ENCODE assay signal across 18 cellular contexts in the genomic region with DNA sequence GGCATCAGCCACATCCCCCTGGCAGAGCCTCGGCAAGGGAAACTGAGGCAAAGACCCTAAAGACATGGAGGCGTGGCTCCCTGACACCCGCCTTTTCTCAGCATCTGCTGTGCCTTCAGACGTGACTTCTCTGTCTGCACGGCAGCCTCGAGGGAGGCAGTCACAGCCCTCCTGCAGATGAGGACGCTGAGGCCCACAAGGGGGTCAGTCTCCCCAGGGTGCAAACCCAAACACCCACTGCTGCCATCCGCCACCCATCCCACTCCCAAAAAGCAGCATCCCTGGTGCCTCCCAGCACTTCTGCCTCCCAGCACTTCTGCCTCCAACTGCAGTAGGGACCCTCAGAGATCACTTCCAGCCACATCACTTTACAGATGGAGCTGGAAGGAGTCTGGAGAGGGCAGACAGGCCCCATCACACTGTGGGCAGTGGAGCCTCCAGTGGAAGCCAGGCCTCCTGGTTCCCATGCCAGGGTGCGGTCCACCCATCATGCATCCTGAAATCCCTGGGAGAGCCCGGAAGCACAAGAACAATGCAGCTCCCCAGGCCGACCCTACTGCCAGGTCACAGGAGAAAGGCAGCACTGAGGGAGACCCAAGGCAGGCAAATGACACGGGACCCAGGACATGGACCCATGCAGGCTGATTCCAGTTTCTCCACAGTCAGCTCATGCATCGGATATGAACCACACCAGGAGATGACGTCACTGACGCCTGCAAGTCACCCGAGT. TPM values are rescaled to one million over a fixed set of nuclear protein-coding genes. Genes with fewer than 3 reads are reported as not detected.
DNase-seq lines count a peak whose midpoint lies in the region; ATAC-seq, FAIRE-seq and TF ChIP-seq lines count a peak whose summit lies in the region.
"Had no signal": no experiment of that assay in that cellular context is flagged by ENCODE, and none has a peak within 500 bp of the region (broad histone marks: within the 10 kb centered on the region; RNA-seq: fewer than 3 reads in every experiment).

No MANE protein-coding gene starts in this region.

- no peaks in the 10 kb centered on the region for H3K27me3 ChIP-seq in MM.1S (replicated peaks; ENCODE audit: insufficient read depth, low read length)
- H3K27me3 ChIP-seq: neural progenitor cell, tibial nerve had no signal

- TF ChIP-seq POLR2A in GM12891 (IDR thresholded peaks at IDR 0.05; ENCODE audit: low read depth, low read length): no peak

- no peak for DNase-seq in activated naive CD4-positive, alpha-beta T cell (lab: John Stamatoyannopoulos, UW)
- DNase-seq in MM.1S (no peak), glutamatergic neuron (no peak), substantia nigra (lab: John Stamatoyannopoulos, UW) (no peak), GM12891 (ENCODE audit: insufficient read length, low spot score) (no peak)
- no peak for DNase-seq in stimulated activated effector memory CD8-positive, alpha-beta T cell treated with anti-CD3 and anti-CD28 coated beads, Interleukin-12 subunit alpha, Interleukin-12 subunit beta, amount 100 ng/mL, for 72 hours (ENCODE audit: low spot score in 2 of 2)
- DNase-seq: EL, IMR-90, kidney, mesendoderm, NCI-H187 had no signal

- peaks cover 13% of the 10 kb centered on the region for H3K36me3 Mint-ChIP-seq in activated naive CD4-positive, alpha-beta T cell treated with anti-CD3 and anti-CD28 coated beads, Interleukin-2, amount 50 U/mL, for 24 hours
- H3K36me3 Mint-ChIP-seq in glutamatergic neuron (ENCODE audit: unreplicated experiment): no peaks in the 10 kb centered on the region
- peaks cover 63% of the 10 kb centered on the region for H3K36me3 Mint-ChIP-seq in stimulated activated effector memory CD8-positive, alpha-beta T cell treated with anti-CD3 and anti-CD28 coated beads, Interleukin-12 subunit alpha, Interleukin-12 subunit beta, amount 100 ng/mL, for 72 hours
- H3K36me3 Mint-ChIP-seq: neural progenitor cell had no signal

- H3K9ac ChIP-seq in MM.1S (ENCODE audit: low read length): no peak overlapping the region
- H3K9ac ChIP-seq: neural progenitor cell had no signal

- no peaks in the 10 kb centered on the region for H3K9me3 ChIP-seq in MM.1S (replicated peaks; ENCODE audit: insufficient read depth, low read length)
- H3K9me3 ChIP-seq: tibial nerve had no signal

- H3K4me1 ChIP-seq in MM.1S (ENCODE audit: low read length): peaks cover 43% of the 10 kb centered on the region
- H3K4me1 ChIP-seq: neural progenitor cell had no signal

- H4K20me1 ChIP-seq in MM.1S (ENCODE audit: insufficient read depth, low read length): no peaks in the 10 kb centered on the region

- no peak overlapping the region for H3K4me3 Mint-ChIP-seq in activated naive CD4-positive, alpha-beta T cell treated with anti-CD3 and anti-CD28 coated beads, Interleukin-2, amount 50 U/mL, for 24 hours
- no peak overlapping the region for H3K4me3 Mint-ChIP-seq in glutamatergic neuron (ENCODE audit: unreplicated experiment)
- no peak overlapping the region for H3K4me3 Mint-ChIP-seq in stimulated activated effector memory CD8-positive, alpha-beta T cell treated with anti-CD3 and anti-CD28 coated beads, Interleukin-12 subunit alpha, Interleukin-12 subunit beta, amount 100 ng/mL, for 72 hours
- H3K4me3 Mint-ChIP-seq: neural progenitor cell; stimulated activated memory B cell treated with anti-CD40 and anti-IgM and Interleukin-4, amounts not matched to agents 10 μg/mL and 1 μg/mL and 100 μg/mL, for 72 hours had no signal

- H3K4me3 ChIP-seq in MM.1S (ENCODE audit: low read length): peak overlapping the region; percentile 56; the same call in 1 of the 2 replicates
- H3K4me3 ChIP-seq: neural progenitor cell, tibial nerve had no signal

- peak overlapping the region; percentile 98 for H3K4me2 ChIP-seq in MM.1S (ENCODE audit: low read depth, low read length)
- H3K4me2 ChIP-seq: neural progenitor cell had no signal

- H3K27ac ChIP-seq in MM.1S (ENCODE audit: low read length): peak overlapping the region; percentile 91; the same call in 1 of the 2 replicates
- no peak overlapping the region for H3K27ac ChIP-seq in substantia nigra (ENCODE audit: low read depth, low read length, poor library complexity, severe bottlenecking)
- H3K27ac ChIP-seq: neural progenitor cell, tibial nerve had no signal

- FAIRE-seq in GM12891 (lab: Jason Lieb, UNC): no peak
- FAIRE-seq: astrocyte, H1, kidney had no signal

- H3K27ac Mint-ChIP-seq in activated naive CD4-positive, alpha-beta T cell treated with anti-CD3 and anti-CD28 coated beads, Interleukin-2, amount 50 U/mL, for 24 hours: peak overlapping the region; percentile 46
- peak overlapping the region; percentile 8 for H3K27ac Mint-ChIP-seq in glutamatergic neuron (ENCODE audit: unreplicated experiment)
- peak overlapping the region; percentile 64 for H3K27ac Mint-ChIP-seq in stimulated activated effector memory CD8-positive, alpha-beta T cell treated with anti-CD3 and anti-CD28 coated beads, Interleukin-12 subunit alpha, Interleukin-12 subunit beta, amount 100 ng/mL, for 72 hours
- H3K27ac Mint-ChIP-seq: neural progenitor cell had no signal

- no peaks in the 10 kb centered on the region for H3K9me2 ChIP-seq in MM.1S (replicated peaks; ENCODE audit: insufficient read depth, low read length)

- H3K9me3 Mint-ChIP-seq in activated naive CD4-positive, alpha-beta T cell treated with anti-CD3 and anti-CD28 coated beads, Interleukin-2, amount 50 U/mL, for 24 hours: no peaks in the 10 kb centered on the region
- H3K9me3 Mint-ChIP-seq in glutamatergic neuron (ENCODE audit: unreplicated experiment): peaks cover 11% of the 10 kb centered on the region
- H3K9me3 Mint-ChIP-seq in stimulated activated effector memory CD8-positive, alpha-beta T cell treated with anti-CD3 and anti-CD28 coated beads, Interleukin-12 subunit alpha, Interleukin-12 subunit beta, amount 100 ng/mL, for 72 hours: no peaks in the 10 kb centered on the region
- H3K9me3 Mint-ChIP-seq: neural progenitor cell; stimulated activated memory B cell treated with anti-CD40 and anti-IgM and Interleukin-4, amounts not matched to agents 10 μg/mL and 1 μg/mL and 100 μg/mL, for 72 hours had no signal

- no peak overlapping the region for H2AFZ ChIP-seq in MM.1S (ENCODE audit: low read length)
- H2AFZ ChIP-seq: neural progenitor cell had no signal

- no peak for TF ChIP-seq CTCF in MM.1S (IDR thresholded peaks at IDR 0.05; ENCODE audit: low read length)
- TF ChIP-seq CTCF in glutamatergic neuron (IDR thresholded peaks at IDR 0.05; ENCODE audit: partially characterized antibody, unreplicated experiment): no peak

- ATAC-seq in stimulated activated effector memory CD8-positive, alpha-beta T cell treated with anti-CD3 and anti-CD28 coated beads, Interleukin-12 subunit alpha, Interleukin-12 subunit beta, amount 100 ng/mL, for 72 hours: no peak
- ATAC-seq in HG03439 (IDR thresholded peaks at IDR 0.05; ENCODE audit: unreplicated experiment): no peak
- ATAC-seq: stimulated activated memory B cell treated with anti-CD40 and anti-IgM and Interleukin-4, amounts not matched to agents 10 μg/mL and 1 μg/mL and 100 μg/mL, for 72 hours had no signal

- peaks cover 35% of the 10 kb centered on the region for H3F3A ChIP-seq in MM.1S (ENCODE audit: insufficient read depth, low read length)

- no peaks in the 10 kb centered on the region for H3K79me2 ChIP-seq in MM.1S (ENCODE audit: low read length)

- H3K4me1 Mint-ChIP-seq in activated naive CD4-positive, alpha-beta T cell treated with anti-CD3 and anti-CD28 coated beads, Interleukin-2, amount 50 U/mL, for 24 hours: peaks cover 66% of the 10 kb centered on the region
- H3K4me1 Mint-ChIP-seq in glutamatergic neuron (ENCODE audit: low read depth, unreplicated experiment): peaks cover 18% of the 10 kb centered on the region
- H3K4me1 Mint-ChIP-seq in stimulated activated effector memory CD8-positive, alpha-beta T cell treated with anti-CD3 and anti-CD28 coated beads, Interleukin-12 subunit alpha, Interleukin-12 subunit beta, amount 100 ng/mL, for 72 hours: peaks cover 46% of the 10 kb centered on the region

- H3K27me3 Mint-ChIP-seq in activated naive CD4-positive, alpha-beta T cell treated with anti-CD3 and anti-CD28 coated beads, Interleukin-2, amount 50 U/mL, for 24 hours: no peaks in the 10 kb centered on the region
- peaks cover 3% of the 10 kb centered on the region for H3K27me3 Mint-ChIP-seq in glutamatergic neuron (ENCODE audit: unreplicated experiment)
- H3K27me3 Mint-ChIP-seq: stimulated activated memory B cell treated with anti-CD40 and anti-IgM and Interleukin-4, amounts not matched to agents 10 μg/mL and 1 μg/mL and 100 μg/mL, for 72 hours had no signal

- no peaks in the 10 kb centered on the region for H3K36me3 ChIP-seq in MM.1S (replicated peaks; ENCODE audit: insufficient read depth, low read length)
- H3K36me3 ChIP-seq: neural progenitor cell had no signal

TF ChIP-seq in GM12891, 5 proteins besides CTCF, POLR2A, EP300 and RAD21:
- no peak for TF ChIP-seq TAF1 (IDR thresholded peaks at IDR 0.05; ENCODE audit: low read depth, low read length)
- no peak for TF ChIP-seq PAX5 (IDR thresholded peaks at IDR 0.05; ENCODE audit: insufficient read depth, low read length, severe bottlenecking)
- TF ChIP-seq POU2F2 (IDR thresholded peaks at IDR 0.05; ENCODE audit: low read depth, low read length): no peak
- no peak for TF ChIP-seq SPI1 (IDR thresholded peaks at IDR 0.05; ENCODE audit: low read depth, low read length)
- no peak for TF ChIP-seq POLR2AphosphoS5 (IDR thresholded peaks at IDR 0.05; ENCODE audit: low read depth, low read length)

RNA-seq across cellular contexts. Expression of gene KDM8, which starts 23.8 kb away (rescaled TPM):
- total RNA-seq in glutamatergic neuron (ENCODE audit: unreplicated experiment): 9.6 TPM
- 1.9 TPM for polyA plus RNA-seq in GM12891 (2012; ENCODE audit: low read depth, missing spikeins)

RNA-seq across cellular contexts. Expression of gene NSMCE1, which starts 41.4 kb away (rescaled TPM):
- total RNA-seq in glutamatergic neuron (ENCODE audit: unreplicated experiment): 32.7 TPM
- 81.9 TPM for polyA plus RNA-seq in GM12891 (2012; ENCODE audit: low read depth, missing spikeins)

Comparison
In these comparisons a context has a peak if more than half of its experiments do, and no peak if none do; other contexts are left out.
1. H3K27ac Mint-ChIP-seq: peak in every context shown above with its lines; median percentile 64 in stimulated activated effector memory CD8-positive, alpha-beta T cell treated with anti-CD3 and anti-CD28 coated beads, Interleukin-12 subunit alpha, Interleukin-12 subunit beta, amount 100 ng/mL, for 72 hours; 46 in activated naive CD4-positive, alpha-beta T cell treated with anti-CD3 and anti-CD28 coated beads, Interleukin-2, amount 50 U/mL, for 24 hours; 8 in glutamatergic neuron.